In the genomic region with DNA sequence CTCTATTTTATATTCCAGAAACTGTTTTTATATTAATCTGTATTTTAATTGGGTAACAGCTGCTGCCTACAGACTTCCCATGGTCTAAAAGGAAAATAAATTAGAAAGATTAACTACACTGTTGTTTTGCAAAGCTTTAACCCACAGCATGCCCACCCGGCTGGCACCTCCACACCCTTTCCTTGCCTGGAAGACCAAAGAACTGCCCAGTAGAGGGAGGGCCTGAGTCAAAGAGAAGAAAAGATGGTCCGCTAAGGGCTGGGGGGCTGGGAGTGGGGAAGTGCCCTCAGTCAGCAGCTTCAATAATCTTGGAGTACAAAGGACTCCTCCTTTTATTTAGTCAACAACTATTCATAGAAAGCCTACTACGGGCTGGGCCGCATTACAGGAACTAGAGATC, we compare ENCODE assay signal across 19 cellular contexts. TPM values are rescaled to one million over a fixed set of nuclear protein-coding genes. Genes with fewer than 3 reads are reported as not detected.
DNase-seq lines count a peak whose midpoint lies in the region; ATAC-seq and TF ChIP-seq lines count a peak whose summit lies in the region.
"Had no signal": no experiment of that assay in that cellular context is flagged by ENCODE, and none has a peak within 500 bp of the region (broad histone marks: within the 10 kb centered on the region; RNA-seq: fewer than 3 reads in every experiment).

No MANE protein-coding gene starts in this region.

- H3K27ac ChIP-seq in Karpas-422 (ENCODE audit: low read length) = peak overlapping the region; percentile 75; the same call in 1 of the 2 replicates
- no peak overlapping the region for H3K27ac ChIP-seq in mesendoderm (ENCODE audit: low read depth, low read length)
- H3K27ac ChIP-seq in suprapubic skin = no peak overlapping the region
- H3K27ac ChIP-seq: gastroesophageal sphincter, vagina had no signal

- no peak for ATAC-seq in sciatic nerve
- ATAC-seq: activated CD8-positive, alpha-beta T cell treated with anti-CD3 and anti-CD28 coated beads, Interleukin-2, amount 10 ng/mL, durations not matched to agents 7 days and 5 days; activated T-cell treated with anti-CD3 and anti-CD28 coated beads, Interleukin-2, amount 50 U/mL, for 72 hours; gastroesophageal sphincter had no signal

- H3K23ac ChIP-seq in mesendoderm (ENCODE audit: low read length) = no peak overlapping the region

- H2AK5ac ChIP-seq in mesendoderm (ENCODE audit: low read length) = no peak overlapping the region

- no peak overlapping the region for H2BK5ac ChIP-seq in mesendoderm (ENCODE audit: low read length)

- peaks cover 57% of the 10 kb centered on the region for H3K79me2 ChIP-seq in Karpas-422 (ENCODE audit: low read length)
- no peaks in the 10 kb centered on the region for H3K79me2 ChIP-seq in mesendoderm (ENCODE audit: control insufficient read depth, insufficient read depth, low read length)

- no peak overlapping the region for H3K4ac ChIP-seq in mesendoderm (ENCODE audit: low read depth, low read length)

- TF ChIP-seq CTCF in AG09309 (IDR thresholded peaks at IDR 0.05; ENCODE audit: control insufficient read depth, insufficient read depth, low read depth, low read length, missing control alignments) = peak; percentile 16
- TF ChIP-seq CTCF in cardiac fibroblast (IDR thresholded peaks at IDR 0.05; ENCODE audit: low read depth, low read length) = peak; percentile 26
- no peak for TF ChIP-seq CTCF in suprapubic skin (IDR thresholded peaks at IDR 0.05)

- TF ChIP-seq EP300 in suprapubic skin (IDR thresholded peaks at IDR 0.05) = no peak

- TF ChIP-seq POLR2A in suprapubic skin (IDR thresholded peaks at IDR 0.05) = no peak

- no peak overlapping the region for H3K56ac ChIP-seq in mesendoderm (ENCODE audit: low read length)

- H3K4me3 ChIP-seq in AG09309 (ENCODE audit: control insufficient read depth, low read depth, low read length) = no peak overlapping the region
- H3K4me3 ChIP-seq in Karpas-422 (ENCODE audit: low read length) = no peak overlapping the region
- H3K4me3 ChIP-seq in cardiac fibroblast (replicated peaks in 1 of 2; ENCODE audit: low read depth in 2 of 2, low read length in 2 of 2) = no peak overlapping the region
- H3K4me3 ChIP-seq in mesendoderm (ENCODE audit: low read length) = no peak overlapping the region
- no peak overlapping the region for H3K4me3 ChIP-seq in suprapubic skin
- no peak overlapping the region for H3K4me3 ChIP-seq in MG63
- H3K4me3 ChIP-seq: gastroesophageal sphincter, vagina had no signal

- H4K8ac ChIP-seq in mesendoderm (ENCODE audit: low read depth, low read length) = no peak overlapping the region

- no peak overlapping the region for H3K18ac ChIP-seq in mesendoderm (ENCODE audit: low read length)

- H4K20me1 ChIP-seq in Karpas-422 (ENCODE audit: insufficient read depth, low read depth, low read length) = no peaks in the 10 kb centered on the region

- WGBS in mesendoderm (ENCODE audit: extremely low coverage, insufficient coverage, low lambda C conversion rate) = no CpG with 5 or more reads among the region's 4 CpGs
- WGBS in suprapubic skin = 63% methylated on average over 4 of the region's 4 CpGs

- H3K4me2 ChIP-seq in Karpas-422 (ENCODE audit: low read depth, low read length, poor library complexity, severe bottlenecking) = no peak overlapping the region
- H3K4me2 ChIP-seq in mesendoderm (ENCODE audit: low read length) = no peak overlapping the region

- H3K9ac ChIP-seq in Karpas-422 (ENCODE audit: low read length) = no peak overlapping the region
- H3K9ac ChIP-seq in mesendoderm (ENCODE audit: low read length) = no peak overlapping the region

- DNase-seq in AG09309 (ENCODE audit: low read depth) (no peak), Karpas-422 (no peak), cardiac fibroblast (ENCODE audit: low read depth in 2 of 2) (no peak), mesendoderm (peak; percentile 47), GM19240 (ENCODE audit: insufficient read length, low spot score) (no peak), sciatic nerve (ENCODE audit: low spot score) (no peak), suprapubic skin (ENCODE audit: low spot score in 2 of 2) (no peak), MG63 (no peak)
- DNase-seq: activated CD8-positive, alpha-beta T cell treated with anti-CD3 and anti-CD28 coated beads, Interleukin-2, amount 10 ng/mL, durations not matched to agents 7 days and 5 days; activated naive CD8-positive, alpha-beta T cell treated with anti-CD3 and anti-CD28 coated beads for 36 hours; activated T-cell treated with anti-CD3 and anti-CD28 coated beads, Interleukin-2, amount 50 U/mL, for 72 hours; BE2C; caudate nucleus; DMS153; HFFc6; naive B cell; NCI-H2081 had no signal

- no peak overlapping the region for H4K5ac ChIP-seq in mesendoderm (ENCODE audit: low read length)

- H3K4me1 ChIP-seq in Karpas-422 (ENCODE audit: low read length) = peaks cover 41% of the 10 kb centered on the region
- no peaks in the 10 kb centered on the region for H3K4me1 ChIP-seq in mesendoderm (ENCODE audit: control insufficient read depth, low read depth, low read length)
- H3K4me1 ChIP-seq in suprapubic skin = no peaks in the 10 kb centered on the region
- H3K4me1 ChIP-seq: BE2C, gastroesophageal sphincter, vagina had no signal

- no peaks in the 10 kb centered on the region for H3K9me3 ChIP-seq in Karpas-422 (ENCODE audit: low read length)
- no peaks in the 10 kb centered on the region for H3K9me3 ChIP-seq in suprapubic skin
- no peaks in the 10 kb centered on the region for H3K9me3 ChIP-seq in MG63
- H3K9me3 ChIP-seq: BE2C, gastroesophageal sphincter, vagina had no signal

- H2AFZ ChIP-seq in Karpas-422 (ENCODE audit: low read length) = no peak overlapping the region

- H3K27me3 ChIP-seq in Karpas-422 (ENCODE audit: low read length) = no peaks in the 10 kb centered on the region
- H3K27me3 ChIP-seq in mesendoderm (ENCODE audit: insufficient read depth, low read length, poor library complexity) = no peaks in the 10 kb centered on the region
- no peaks in the 10 kb centered on the region for H3K27me3 ChIP-seq in suprapubic skin
- no peaks in the 10 kb centered on the region for H3K27me3 ChIP-seq in MG63
- H3K27me3 ChIP-seq: BE2C, gastroesophageal sphincter, vagina had no signal

- no peak overlapping the region for H2BK120ac ChIP-seq in mesendoderm (ENCODE audit: low read depth, low read length)

- peaks cover 1% of the 10 kb centered on the region for H3K79me1 ChIP-seq in mesendoderm (ENCODE audit: low read length)

- intact Hi-C loops in sciatic nerve (cut with DNase I) = no loop called here

- H2BK15ac ChIP-seq in mesendoderm (replicated peaks; ENCODE audit: low read depth) = no peak overlapping the region

- H3K36me3 ChIP-seq in Karpas-422 (ENCODE audit: insufficient read depth, low read length) (peaks cover 37% of the 10 kb centered on the region; the same call in 1 of the 2 replicates), mesendoderm (ENCODE audit: control insufficient read depth, insufficient read depth, low read length) (peaks cover 2% of the 10 kb centered on the region), suprapubic skin (peaks cover 80% of the 10 kb centered on the region), MG63 (peaks cover 56% of the 10 kb centered on the region)
- H3K36me3 ChIP-seq: BE2C had no signal

- H3K9me2 ChIP-seq in Karpas-422 (replicated peaks; ENCODE audit: insufficient read depth, low read length) = no peaks in the 10 kb centered on the region

RNA-seq across cellular contexts. Expression of gene ERI3, which starts 40.7 kb away (rescaled TPM):
- 50.3 and 67.2 TPM in 2 replicates for total RNA-seq in Karpas-422 (2014; rRNA removed; shearing (Covaris generic); ENCODE audit: low replicate concordance)
- polyA plus RNA-seq in mesendoderm (2013, experiment 1 of 2) = 56.6 TPM
- 53.9 TPM for polyA plus RNA-seq in mesendoderm (2013, experiment 2 of 2)
- total RNA-seq in sciatic nerve (59.8 TPM), suprapubic skin (10 to 100 TPM; 23.3 to 33.4 (median 31.0) TPM)
- 89.7 and 147 TPM in 2 replicates for total RNA-seq in MG63 (2014; rRNA removed; shearing (Covaris generic); ENCODE audit: low replicate concordance)

Comparison
In these comparisons a context has a peak if more than half of its experiments do, and no peak if none do; other contexts are left out.
1. CTCF ChIP-seq: peak in AG09309 (single experiment) and cardiac fibroblast (single experiment); none in suprapubic skin (0 of 2).